In genomic region chr4:140084426-140084825, GRCh38 we compare ENCODE assay signal across 29 cellular contexts.
A peak's percentile ranks its signal among the peaks of the same experiment; 100 is the strongest.
DNase-seq lines count a peak whose midpoint lies in the region; ATAC-seq, FAIRE-seq and TF ChIP-seq lines count a peak whose summit lies in the region.
"Had no signal": no experiment of that assay in that cellular context is flagged by ENCODE, and none has a peak within 500 bp of the region (broad histone marks: within the 10 kb centered on the region; RNA-seq: fewer than 3 reads in every experiment).

No MANE protein-coding gene starts in this region.

- H3K4me1 Mint-ChIP-seq in nephron progenitor cell = peaks cover 87% of the 10 kb centered on the region
- peaks cover 24% of the 10 kb centered on the region for H3K4me1 Mint-ChIP-seq in activated CD8-positive, alpha-beta T cell treated with anti-CD3 and anti-CD28 coated beads for 36 hours (ENCODE audit: low read depth)
- H3K4me1 Mint-ChIP-seq: stimulated activated memory B cell treated with anti-CD40 and anti-IgM and Interleukin-4, amounts not matched to agents 10 μg/mL and 1 μg/mL and 100 μg/mL, for 72 hours had no signal

- POLR2A ChIA-PET in PC-9 (lab: Charles Lee; ENCODE audit: unreplicated experiment) = interaction anchor here (0.6 kb wide), 1 partner anchor 9 kb away, joined by 3 read pairs; no protein-coding TSS in a partner anchor
- POLR2A ChIA-PET in activated CD8-positive, alpha-beta T cell treated with anti-CD3 and anti-CD28 coated beads for 36 hours (lab: Charles Lee) = interaction anchor here (1.5 to 2.7 kb wide), 2 partner anchors 11 to 15 kb away, joined by 4 to 12 read pairs; no protein-coding TSS in a partner anchor

- no peaks in the 10 kb centered on the region for H3K36me3 ChIP-seq in PC-9 (ENCODE audit: low read depth)
- H3K36me3 ChIP-seq in esophagus muscularis mucosa = no peaks in the 10 kb centered on the region
- H3K36me3 ChIP-seq in small intestine (ENCODE audit: control insufficient read depth in 2 of 2, insufficient read depth in 2 of 2, low read length in 2 of 2) = no peaks in the 10 kb centered on the region
- H3K36me3 ChIP-seq: adrenal gland, colonic mucosa had no signal

- no TSS peak for BruUV-seq in PC-9 (replicated peaks; lab: Mats Ljungman, UMichigan)

- H3K4me3 Mint-ChIP-seq in nephron progenitor cell = peak overlapping the region; percentile 14
- no peak overlapping the region for H3K4me3 Mint-ChIP-seq in activated CD8-positive, alpha-beta T cell treated with anti-CD3 and anti-CD28 coated beads for 36 hours
- H3K4me3 Mint-ChIP-seq: activated CD4-positive, alpha-beta T cell treated with anti-CD3 and anti-CD28 coated beads for 36 hours; activated T-cell treated with anti-CD3 and anti-CD28 coated beads, Interleukin-2, amount 50 U/mL, for 24 hours; CD4-positive, alpha-beta T cell; effector memory CD8-positive, alpha-beta T cell; stimulated activated memory B cell treated with anti-CD40 and anti-IgM and Interleukin-4, amounts not matched to agents 10 μg/mL and 1 μg/mL and 100 μg/mL, for 72 hours; T-helper 1 cell treated with Interleukin-12 subunit alpha and Interleukin-12 subunit beta and Interleukin-4 antibody, amounts not matched to agents 30 μg/mL and 1 μg/mL, for 36 hours had no signal

- intact Hi-C loops in PC-9 (cut with micrococcal nuclease; ENCODE audit: unreplicated experiment) (no loop called here), esophagus muscularis mucosa (cut with DNase I) (loop anchor here (5.0 kb wide), 1 partner anchor 68 kb away; the partner anchor contains the start of gene MAML3)
- intact Hi-C loops in activated CD8-positive, alpha-beta T cell treated with anti-CD3 and anti-CD28 coated beads for 36 hours (cut with micrococcal nuclease) = no loop called here

- WGBS in esophagus muscularis mucosa = 73% methylated on average over 4 of the region's 4 CpGs
- WGBS in small intestine, 3 donors = 57 to 77% (median 67%) methylated on average over 4 of the region's 4 CpGs

- no peaks in the 10 kb centered on the region for H3K9me3 Mint-ChIP-seq in nephron progenitor cell
- no peaks in the 10 kb centered on the region for H3K9me3 Mint-ChIP-seq in activated CD8-positive, alpha-beta T cell treated with anti-CD3 and anti-CD28 coated beads for 36 hours
- H3K9me3 Mint-ChIP-seq: activated T-cell treated with anti-CD3 and anti-CD28 coated beads, Interleukin-2, amount 50 U/mL, for 24 hours; CD4-positive, alpha-beta T cell; effector memory CD8-positive, alpha-beta T cell; stimulated activated memory B cell treated with anti-CD40 and anti-IgM and Interleukin-4, amounts not matched to agents 10 μg/mL and 1 μg/mL and 100 μg/mL, for 72 hours; T-helper 1 cell treated with Interleukin-12 subunit alpha and Interleukin-12 subunit beta and Interleukin-4 antibody, amounts not matched to agents 30 μg/mL and 1 μg/mL, for 36 hours had no signal

- H4K20me1 ChIP-seq in PC-9 (ENCODE audit: insufficient read depth) = no peaks in the 10 kb centered on the region

- no peak overlapping the region for H2AFZ ChIP-seq in PC-9

- H3K27ac ChIP-seq in PC-9 (peak overlapping the region; percentile 76), esophagus muscularis mucosa (replicated peaks in 1 of 4) (peak overlapping the region; percentile 18 to 52 (median 46)), small intestine (ENCODE audit: low read depth in 1 of 2, low read length in 1 of 2) (no peak overlapping the region)
- H3K27ac ChIP-seq: colonic mucosa, RWPE1, SK-N-MC had no signal

- peaks cover 78% of the 10 kb centered on the region for H3K79me2 ChIP-seq in PC-9 (ENCODE audit: low read depth)

- H3K4me2 ChIP-seq in PC-9 = peak overlapping the region; percentile 38

- no peaks in the 10 kb centered on the region for H3K27me3 ChIP-seq in PC-9 (ENCODE audit: insufficient read depth, low read depth)
- no peaks in the 10 kb centered on the region for H3K27me3 ChIP-seq in esophagus muscularis mucosa
- H3K27me3 ChIP-seq in small intestine (ENCODE audit: control insufficient read depth in 2 of 2, insufficient read depth in 2 of 2, low read length in 2 of 2) = no peaks in the 10 kb centered on the region
- H3K27me3 ChIP-seq: adrenal gland, colonic mucosa, testis had no signal

- TF ChIP-seq POLR2A in esophagus muscularis mucosa (IDR thresholded peaks at IDR 0.05; ENCODE audit: low read depth) = no peak

- H3K9me3 ChIP-seq in PC-9 (ENCODE audit: insufficient read depth, low read depth) (no peaks in the 10 kb centered on the region), esophagus muscularis mucosa (no peaks in the 10 kb centered on the region), small intestine (ENCODE audit: control insufficient read depth, low read depth) (no peaks in the 10 kb centered on the region)
- H3K9me3 ChIP-seq: adrenal gland, colonic mucosa, testis had no signal

- no peak for ATAC-seq in GM18868 (IDR thresholded peaks at IDR 0.05; ENCODE audit: unreplicated experiment)
- no peak for ATAC-seq in activated CD8-positive, alpha-beta T cell treated with anti-CD3 and anti-CD28 coated beads for 36 hours
- ATAC-seq: activated CD4-positive, alpha-beta T cell treated with anti-CD3 and anti-CD28 coated beads for 36 hours; effector memory CD8-positive, alpha-beta T cell; stimulated activated memory B cell treated with anti-CD40 and anti-IgM and Interleukin-4, amounts not matched to agents 10 μg/mL and 1 μg/mL and 100 μg/mL, for 72 hours had no signal

- CTCF ChIA-PET in PC-9 (lab: Charles Lee) = no interaction called here
- CTCF ChIA-PET in activated CD8-positive, alpha-beta T cell treated with anti-CD3 and anti-CD28 coated beads for 36 hours (lab: Charles Lee) = interaction anchor here (0.6 kb wide), 1 partner anchor 35 kb away, joined by 3 read pairs; no protein-coding TSS in a partner anchor

- peak overlapping the region; percentile 95 for H3K27ac Mint-ChIP-seq in nephron progenitor cell
- no peak overlapping the region for H3K27ac Mint-ChIP-seq in activated CD8-positive, alpha-beta T cell treated with anti-CD3 and anti-CD28 coated beads for 36 hours
- H3K27ac Mint-ChIP-seq: activated CD4-positive, alpha-beta T cell treated with anti-CD3 and anti-CD28 coated beads for 36 hours; activated T-cell treated with anti-CD3 and anti-CD28 coated beads, Interleukin-2, amount 50 U/mL, for 24 hours; CD4-positive, alpha-beta T cell; effector memory CD8-positive, alpha-beta T cell; stimulated activated memory B cell treated with anti-CD40 and anti-IgM and Interleukin-4, amounts not matched to agents 10 μg/mL and 1 μg/mL and 100 μg/mL, for 72 hours; T-helper 1 cell treated with Interleukin-12 subunit alpha and Interleukin-12 subunit beta and Interleukin-4 antibody, amounts not matched to agents 30 μg/mL and 1 μg/mL, for 36 hours had no signal

- H3K4me1 ChIP-seq in PC-9 (replicated peaks; ENCODE audit: insufficient read depth) (peaks cover 50% of the 10 kb centered on the region), esophagus muscularis mucosa (peaks cover 0 to 70% (median 56%) of the 10 kb centered on the region in 4 donors), small intestine (ENCODE audit: control insufficient read depth in 2 of 2, insufficient read depth in 1 of 2, low read depth in 1 of 2, low read length in 1 of 2) (peaks cover 0 to 16% of the 10 kb centered on the region in 2 donors)
- H3K4me1 ChIP-seq: colonic mucosa, testis had no signal

- DNase-seq in PC-9 = no peak
- DNase-seq in esophagus muscularis mucosa (ENCODE audit: extremely low spot score) = no peak
- no peak for DNase-seq in nephron progenitor cell
- no peak for DNase-seq in cerebellar cortex (ENCODE audit: low spot score)
- no peak for DNase-seq in activated CD8-positive, alpha-beta T cell treated with anti-CD3 and anti-CD28 coated beads for 36 hours
- DNase-seq in small intestine = no peak
- DNase-seq: activated CD4-positive, alpha-beta T cell treated with anti-CD3 and anti-CD28 coated beads for 36 hours; activated naive CD4-positive, alpha-beta T cell; activated T-cell treated with anti-CD3 and anti-CD28 coated beads, Interleukin-2, amount 50 U/mL, for 24 hours; adrenal gland; CD4-positive, alpha-beta T cell; colonic mucosa; DMS 273 treated with DMSO at 0.1 percent for 48 hours; effector memory CD8-positive, alpha-beta T cell; HCEC 1CT; head of caudate nucleus; Kasumi-1; NCI-H1694; NCI-H2171; occipital lobe; retina; stimulated activated CD4-positive, alpha-beta T cell treated with anti-CD3 and anti-CD28 coated beads, Interleukin-4, amount 100 ng/mL, for 1 hour; testis had no signal

- peaks cover 15% of the 10 kb centered on the region; the same call in 1 of the 2 replicates for H3F3A ChIP-seq in PC-9 (ENCODE audit: insufficient read depth, low read depth)

- no peak for FAIRE-seq in small intestine (lab: Jason Lieb, UNC)
- FAIRE-seq: GM19239 had no signal

- TF ChIP-seq CTCF in PC-9 (conservative IDR thresholded peaks at IDR 0.05) = no peak
- no peak for TF ChIP-seq CTCF in esophagus muscularis mucosa (IDR thresholded peaks at IDR 0.05)
- no peak for TF ChIP-seq CTCF in nephron progenitor cell (IDR thresholded peaks at IDR 0.05)
- TF ChIP-seq CTCF in activated CD8-positive, alpha-beta T cell treated with anti-CD3 and anti-CD28 coated beads for 36 hours (IDR thresholded peaks at IDR 0.05) = no peak

- H3K27me3 Mint-ChIP-seq in nephron progenitor cell (ENCODE audit: low read depth, poor library complexity) = peaks cover 3% of the 10 kb centered on the region
- peaks cover 7% of the 10 kb centered on the region for H3K27me3 Mint-ChIP-seq in activated CD8-positive, alpha-beta T cell treated with anti-CD3 and anti-CD28 coated beads for 36 hours
- H3K27me3 Mint-ChIP-seq: CD4-positive, alpha-beta T cell had no signal

- H3K36me3 Mint-ChIP-seq in nephron progenitor cell (ENCODE audit: low read depth) = peaks cover 8% of the 10 kb centered on the region
- no peaks in the 10 kb centered on the region for H3K36me3 Mint-ChIP-seq in activated CD8-positive, alpha-beta T cell treated with anti-CD3 and anti-CD28 coated beads for 36 hours (ENCODE audit: low read depth)
- H3K36me3 Mint-ChIP-seq: stimulated activated memory B cell treated with anti-CD40 and anti-IgM and Interleukin-4, amounts not matched to agents 10 μg/mL and 1 μg/mL and 100 μg/mL, for 72 hours had no signal

- H3K9me2 ChIP-seq in PC-9 (ENCODE audit: insufficient read depth) = no peaks in the 10 kb centered on the region

- no peak for TF ChIP-seq EP300 in esophagus muscularis mucosa (IDR thresholded peaks at IDR 0.05)

- H3K4me3 ChIP-seq in PC-9 (peak overlapping the region; percentile 11; the same call in 1 of the 2 replicates), esophagus muscularis mucosa (no peak overlapping the region), small intestine (ENCODE audit: low read depth in 1 of 2, low read length in 2 of 2) (no peak overlapping the region)
- H3K4me3 ChIP-seq: adrenal gland, colonic mucosa, SK-N-MC, testis had no signal

Comparison
In these comparisons a context has a peak if more than half of its experiments do, and no peak if none do; other contexts are left out.
1. H3K27ac ChIP-seq: peak in PC-9 (single experiment) and esophagus muscularis mucosa (4 of 4); none in small intestine (0 of 2).